Comparison of ENCODE assay signal across 11 cellular contexts in genomic region chr17:40645932-40646331, GRCh38. TPM values are rescaled to one million over a fixed set of nuclear protein-coding genes. Genes with fewer than 3 reads are reported as not detected.
DNase-seq lines count a peak whose midpoint lies in the region; ATAC-seq and TF ChIP-seq lines count a peak whose summit lies in the region.
"Had no signal": no experiment of that assay in that cellular context is flagged by ENCODE, and none has a peak within 500 bp of the region (broad histone marks: within the 10 kb centered on the region; RNA-seq: fewer than 3 reads in every experiment).

No MANE protein-coding gene starts in this region.

- peaks cover 0 to 25% of the 10 kb centered on the region in 2 donors for H3K36me3 ChIP-seq in adrenal gland (replicated peaks in 1 of 2)

- no peak for TF ChIP-seq POLR2A in adrenal gland (IDR thresholded peaks at IDR 0.05)

- peak overlapping the region; percentile 100 for H3K27ac Mint-ChIP-seq in T-helper 17 cell
- H3K27ac Mint-ChIP-seq in stimulated activated naive B cell treated with anti-CD40 and anti-IgM and Interleukin-4, amounts not matched to agents 10 μg/mL and 1 μg/mL and 100 μg/mL, for 72 hours: no peak overlapping the region

- intact Hi-C loops in adrenal gland (cut with DNase I): no loop called here

- peaks cover 11 to 35% of the 10 kb centered on the region in 2 donors for H3K4me1 ChIP-seq in adrenal gland (replicated peaks in 1 of 2)

- ATAC-seq in activated T-cell treated with anti-CD3 and anti-CD28 coated beads, Interleukin-2, amount 50 U/mL, for 4 hours: no peak
- ATAC-seq in T-helper 17 cell: no peak
- ATAC-seq in stimulated activated naive B cell treated with anti-CD40 and anti-IgM and Interleukin-4, amounts not matched to agents 10 μg/mL and 1 μg/mL and 100 μg/mL, for 72 hours (replicated peaks): no peak
- ATAC-seq in HG02970 (IDR thresholded peaks at IDR 0.05; ENCODE audit: low FRiP score, unreplicated experiment): no peak

- no peaks in the 10 kb centered on the region for H3K27me3 Mint-ChIP-seq in activated T-cell treated with anti-CD3 and anti-CD28 coated beads, Interleukin-2, amount 50 U/mL, for 4 hours (ENCODE audit: low read depth)
- H3K27me3 Mint-ChIP-seq in T-helper 17 cell: no peaks in the 10 kb centered on the region
- H3K27me3 Mint-ChIP-seq in stimulated activated naive B cell treated with anti-CD40 and anti-IgM and Interleukin-4, amounts not matched to agents 10 μg/mL and 1 μg/mL and 100 μg/mL, for 72 hours: no peaks in the 10 kb centered on the region

- no peak overlapping the region for H3K27ac ChIP-seq in adrenal gland

- peaks cover 47% of the 10 kb centered on the region for H3K4me1 Mint-ChIP-seq in activated T-cell treated with anti-CD3 and anti-CD28 coated beads, Interleukin-2, amount 50 U/mL, for 4 hours (ENCODE audit: low read depth)
- peaks cover 28% of the 10 kb centered on the region for H3K4me1 Mint-ChIP-seq in T-helper 17 cell
- H3K4me1 Mint-ChIP-seq in stimulated activated naive B cell treated with anti-CD40 and anti-IgM and Interleukin-4, amounts not matched to agents 10 μg/mL and 1 μg/mL and 100 μg/mL, for 72 hours: peaks cover 11 to 30% of the 10 kb centered on the region in 2 donors

- no peak for DNase-seq in activated T-cell treated with anti-CD3 and anti-CD28 coated beads, Interleukin-2, amount 50 U/mL, for 4 hours
- no peak for DNase-seq in activated T-cell treated with anti-CD3 and anti-CD28 coated beads, Interleukin-2, amount 50 U/mL, for 1 hour
- DNase-seq in T-helper 17 cell: no peak
- peak; percentile 13 for DNase-seq in fibroblast of villous mesenchyme (ENCODE audit: low read depth)
- no peak for DNase-seq in stimulated activated naive B cell treated with anti-CD40 and anti-IgM and Interleukin-4, amounts not matched to agents 10 μg/mL and 1 μg/mL and 100 μg/mL, for 72 hours
- DNase-seq in adrenal gland: no peak
- no peak for DNase-seq in SW 1271 (lab: John Stamatoyannopoulos, UW)
- DNase-seq: foreskin melanocyte had no signal

- no peaks in the 10 kb centered on the region for H3K9me3 Mint-ChIP-seq in activated T-cell treated with anti-CD3 and anti-CD28 coated beads, Interleukin-2, amount 50 U/mL, for 4 hours
- H3K9me3 Mint-ChIP-seq in stimulated activated naive B cell treated with anti-CD40 and anti-IgM and Interleukin-4, amounts not matched to agents 10 μg/mL and 1 μg/mL and 100 μg/mL, for 72 hours: no peaks in the 10 kb centered on the region

- H3K4me3 Mint-ChIP-seq in activated T-cell treated with anti-CD3 and anti-CD28 coated beads, Interleukin-2, amount 50 U/mL, for 4 hours: peak overlapping the region; percentile 38
- H3K4me3 Mint-ChIP-seq in T-helper 17 cell: no peak overlapping the region
- H3K4me3 Mint-ChIP-seq in stimulated activated naive B cell treated with anti-CD40 and anti-IgM and Interleukin-4, amounts not matched to agents 10 μg/mL and 1 μg/mL and 100 μg/mL, for 72 hours: peak overlapping the region; percentile 29 to 60

- 59 to 71% (median 67%) methylated on average over 2 of the region's 2 CpGs for WGBS in adrenal gland, 4 donors

- H3K4me3 ChIP-seq in fibroblast of villous mesenchyme (ENCODE audit: low read depth, low read length): no peak overlapping the region
- H3K4me3 ChIP-seq in adrenal gland: no peak overlapping the region
- H3K4me3 ChIP-seq: lung had no signal

- peaks cover 32% of the 10 kb centered on the region for H3K36me3 Mint-ChIP-seq in activated T-cell treated with anti-CD3 and anti-CD28 coated beads, Interleukin-2, amount 50 U/mL, for 4 hours (ENCODE audit: insufficient read depth)
- H3K36me3 Mint-ChIP-seq in T-helper 17 cell (ENCODE audit: low read depth): peaks cover 4% of the 10 kb centered on the region
- peaks cover 20 to 30% of the 10 kb centered on the region in 2 donors for H3K36me3 Mint-ChIP-seq in stimulated activated naive B cell treated with anti-CD40 and anti-IgM and Interleukin-4, amounts not matched to agents 10 μg/mL and 1 μg/mL and 100 μg/mL, for 72 hours

- H3K9me3 ChIP-seq in T-helper 17 cell (ENCODE audit: control insufficient read depth, low read length, poor library complexity, severe bottlenecking): no peaks in the 10 kb centered on the region
- no peaks in the 10 kb centered on the region for H3K9me3 ChIP-seq in adrenal gland (replicated peaks in 1 of 3)

- H3K27me3 ChIP-seq in adrenal gland: no peaks in the 10 kb centered on the region

- TF ChIP-seq CTCF in fibroblast of villous mesenchyme (IDR thresholded peaks at IDR 0.05; ENCODE audit: insufficient read depth, low read depth, low read length) (no peak), adrenal gland (IDR thresholded peaks at IDR 0.05) (no peak)

RNA-seq across cellular contexts. Expression of gene SMARCE1, which starts 1.7 kb away (rescaled TPM):
- total RNA-seq in activated T-cell treated with anti-CD3 and anti-CD28 coated beads, Interleukin-2, amount 50 U/mL, for 4 hours: 100 to 1,000 TPM; 105 to 117 (median 106) TPM
- total RNA-seq in T-helper 17 cell (10 to 100 TPM; 60.0 to 77.5 TPM), fibroblast of villous mesenchyme (81.2 and 108 TPM in 2 replicates), adrenal gland (10 to 100 TPM; 55.5 to 91.6 (median 71.2) TPM)
- polyA plus RNA-seq in adrenal gland: 100 to 1,000 TPM in 1 of 3 donors, 10 to 100 TPM in 2; 60.9 to 128 (median 93.4) TPM

RNA-seq across cellular contexts. Expression of gene KRT222, which starts 19.0 kb away (rescaled TPM):
- not detected for total RNA-seq in activated T-cell treated with anti-CD3 and anti-CD28 coated beads, Interleukin-2, amount 50 U/mL, for 4 hours
- total RNA-seq in T-helper 17 cell: not detected
- not detected in 2 replicates for total RNA-seq in fibroblast of villous mesenchyme
- 10 to 100 TPM in 1 of 8 donors, 1 to 10 TPM in 6, under 1 TPM in 1; 0.69 to 10.7 (median 3.3) TPM for total RNA-seq in adrenal gland
- 1 to 10 TPM; 2.8 to 9.3 (median 5.9) TPM for polyA plus RNA-seq in adrenal gland
- total RNA-seq: HT-29 had no signal

RNA-seq across cellular contexts. Expression of gene KRT24, which starts 57.6 kb away (rescaled TPM):
- not detected for total RNA-seq in activated T-cell treated with anti-CD3 and anti-CD28 coated beads, Interleukin-2, amount 50 U/mL, for 4 hours
- total RNA-seq in T-helper 17 cell: not detected
- not detected in 2 replicates for total RNA-seq in fibroblast of villous mesenchyme
- not detected for total RNA-seq in adrenal gland
- under 1 TPM in 2 of 3 donors, not detected in 1; 0.10 to 0.24 TPM for polyA plus RNA-seq in adrenal gland
- total RNA-seq: HT-29, lung had no signal
